In genomic region chr11:14899087-14899363, GRCh38 we compare ENCODE assay signal across 1 cellular context.
TF ChIP-seq lines count a peak whose summit lies in the region.

No MANE protein-coding gene starts in this region.

TF ChIP-seq in HepG2, 621 proteins besides CTCF, POLR2A, EP300 and RAD21:
- no peak for TF ChIP-seq E2F2 (CRISPR knock-in tag; IDR thresholded peaks at IDR 0.05; ENCODE audit: borderline replicate concordance)
- no peak for TF ChIP-seq ARID5B (CRISPR knock-in tag; IDR thresholded peaks at IDR 0.05)
- TF ChIP-seq CHD2 (IDR thresholded peaks at IDR 0.05; ENCODE audit: low read depth, low read length) = no peak
